In genomic region chr3:52986938-52987337, GRCh38 we compare ENCODE assay signal across 2 cellular contexts.
TF ChIP-seq lines count a peak whose summit lies in the region.

No MANE protein-coding gene starts in this region.

TF ChIP-seq in IMR-90, 13 proteins besides CTCF, POLR2A, EP300 and RAD21:
- TF ChIP-seq SMC3 (IDR thresholded peaks at IDR 0.05; ENCODE audit: low read depth, low read length) (peak; percentile 61), RFX5 (IDR thresholded peaks at IDR 0.05; ENCODE audit: low read depth, low read length) (no peak)

TF ChIP-seq in GM12878, 131 proteins besides CTCF, POLR2A, EP300 and RAD21:
- no peak for TF ChIP-seq ZZZ3 (IDR thresholded peaks at IDR 0.05; ENCODE audit: control insufficient read depth, insufficient read length, low read depth)
- no peak for TF ChIP-seq NR2C2 (IDR thresholded peaks at IDR 0.05; ENCODE audit: borderline replicate concordance, control insufficient read depth, insufficient read length, low read depth)
- TF ChIP-seq PKNOX1 (IDR thresholded peaks at IDR 0.05) = no peak
- TF ChIP-seq CREM (IDR thresholded peaks at IDR 0.05; ENCODE audit: low read depth) = no peak
- no peak for TF ChIP-seq BCL3 (IDR thresholded peaks at IDR 0.05; ENCODE audit: borderline replicate concordance, insufficient read depth, low read depth, low read length, poor library complexity, severe bottlenecking)
- TF ChIP-seq ZBTB33 (IDR thresholded peaks at IDR 0.05) = no peak
- no peak for TF ChIP-seq USF1 (IDR thresholded peaks at IDR 0.05; ENCODE audit: borderline replicate concordance, extremely low read length, insufficient read depth, low read depth, low read length)
- TF ChIP-seq SMC3 (IDR thresholded peaks at IDR 0.05; ENCODE audit: borderline replicate concordance, low read length) = peak; percentile 22; the same call in 1 of the 2 replicates
- peak; percentile 34 to 54; a peak in 2 of 4 replicates for TF ChIP-seq IKZF2 (IDR thresholded peaks at IDR 0.05)
